Comparison of ENCODE assay signal across 12 cellular contexts in genomic region chr2:39492701-39493100, GRCh38. TPM values are rescaled to one million over a fixed set of nuclear protein-coding genes. Genes with fewer than 3 reads are reported as not detected.
DNase-seq lines count a peak whose midpoint lies in the region; ATAC-seq and TF ChIP-seq lines count a peak whose summit lies in the region.
"Had no signal": no experiment of that assay in that cellular context is flagged by ENCODE, and none has a peak within 500 bp of the region (broad histone marks: within the 10 kb centered on the region; RNA-seq: fewer than 3 reads in every experiment).

No MANE protein-coding gene starts in this region.

- in situ Hi-C loops in transverse colon (cut with MboI; ENCODE audit: low pct_ligation_motif_present in 1 of 4, low pct_unique_long_range_greater_than_20kb in 1 of 4, low sequenced_read_pairs in 3 of 4): no loop called here

- DNase-seq in heart left ventricle (no peak), left cardiac atrium (no peak), SK-N-MC (ENCODE audit: low read depth, low spot score) (no peak), transverse colon (no peak), superior temporal gyrus (ENCODE audit: extremely low spot score) (no peak)
- DNase-seq in CD4-positive, alpha-beta memory T cell: no peak
- DNase-seq: NCI-H1092 treated with DMSO at 0.1 percent for 48 hours, occipital lobe, tibial artery had no signal

- no peak for TF ChIP-seq EP300 in gastroesophageal sphincter (IDR thresholded peaks at IDR 0.05)
- TF ChIP-seq EP300 in transverse colon (IDR thresholded peaks at IDR 0.05; ENCODE audit: low read depth): no peak

- no peak for ATAC-seq in heart left ventricle
- ATAC-seq in left cardiac atrium: no peak
- ATAC-seq in gastroesophageal sphincter: no peak
- no peak for ATAC-seq in HG03025 (IDR thresholded peaks at IDR 0.05; ENCODE audit: low FRiP score, unreplicated experiment)

- H3K9ac ChIP-seq in SK-N-MC (ENCODE audit: insufficient read length): no peak overlapping the region

- H3K4me3 Mint-ChIP-seq in CD4-positive, alpha-beta memory T cell: no peak overlapping the region
- H3K4me3 Mint-ChIP-seq: T-cell had no signal

- H3K27me3 ChIP-seq in heart left ventricle (no peaks in the 10 kb centered on the region), gastroesophageal sphincter (no peaks in the 10 kb centered on the region), transverse colon (no peaks in the 10 kb centered on the region)
- no peaks in the 10 kb centered on the region for H3K27me3 ChIP-seq in CD4-positive, alpha-beta memory T cell (ENCODE audit: insufficient read depth, low read length)
- H3K27me3 ChIP-seq: tibial artery had no signal

- H3K9me3 ChIP-seq in heart left ventricle: no peaks in the 10 kb centered on the region
- H3K9me3 ChIP-seq in SK-N-MC (ENCODE audit: low read depth, low read length): no peaks in the 10 kb centered on the region
- H3K9me3 ChIP-seq in gastroesophageal sphincter: no peaks in the 10 kb centered on the region
- no peaks in the 10 kb centered on the region for H3K9me3 ChIP-seq in transverse colon
- no peaks in the 10 kb centered on the region for H3K9me3 ChIP-seq in CD4-positive, alpha-beta memory T cell (ENCODE audit: control insufficient read depth in 1 of 2, low read length in 2 of 2)
- H3K9me3 ChIP-seq: tibial artery had no signal

- H3K27ac Mint-ChIP-seq in CD4-positive, alpha-beta memory T cell: no peak overlapping the region
- H3K27ac Mint-ChIP-seq: T-cell had no signal

- H3K4me1 ChIP-seq in heart left ventricle (peaks cover 0 to 67% (median 25%) of the 10 kb centered on the region in 12 donors), gastroesophageal sphincter (peaks cover 0 to 27% (median 8%) of the 10 kb centered on the region in 3 donors), transverse colon (peaks cover 0 to 21% (median 7%) of the 10 kb centered on the region in 4 donors)
- no peaks in the 10 kb centered on the region for H3K4me1 ChIP-seq in CD4-positive, alpha-beta memory T cell (ENCODE audit: insufficient read depth, low read length)

- peaks cover 0 to 6% (median under 1%) of the 10 kb centered on the region in 8 donors for H3K9me3 Mint-ChIP-seq in CD4-positive, alpha-beta memory T cell
- H3K9me3 Mint-ChIP-seq: T-cell had no signal

- H3K27me3 Mint-ChIP-seq in CD4-positive, alpha-beta memory T cell: peaks cover 2 to 4% of the 10 kb centered on the region in 2 donors
- H3K27me3 Mint-ChIP-seq: T-cell had no signal

- H3K27ac ChIP-seq in heart left ventricle (peak overlapping the region; percentile 5 to 91 (median 60)), SK-N-MC (0 out of 2 replicates have a peak overlapping the region, but pooled peaks have one; percentile 11), gastroesophageal sphincter (peak overlapping the region; percentile 23 to 54 (median 45)), transverse colon (peak overlapping the region; percentile 33 to 70 (median 56))
- no peak overlapping the region for H3K27ac ChIP-seq in CD4-positive, alpha-beta memory T cell (ENCODE audit: low read depth, low read length)
- H3K27ac ChIP-seq: tibial artery had no signal

- H3K36me3 ChIP-seq in heart left ventricle: no peaks in the 10 kb centered on the region
- H3K36me3 ChIP-seq in SK-N-MC (ENCODE audit: insufficient read depth, low read length): no peaks in the 10 kb centered on the region
- no peaks in the 10 kb centered on the region for H3K36me3 ChIP-seq in gastroesophageal sphincter
- no peaks in the 10 kb centered on the region for H3K36me3 ChIP-seq in transverse colon
- no peaks in the 10 kb centered on the region for H3K36me3 ChIP-seq in CD4-positive, alpha-beta memory T cell (ENCODE audit: insufficient read depth, low read length)
- H3K36me3 ChIP-seq: tibial artery had no signal

- POLR2A ChIA-PET in CD4-positive, alpha-beta memory T cell (lab: Charles Lee; ENCODE audit: partially characterized antibody): no interaction called here

- H3K36me3 Mint-ChIP-seq in CD4-positive, alpha-beta memory T cell: peaks cover 0 to 4% of the 10 kb centered on the region in 2 donors

- intact Hi-C loops in heart left ventricle (cut with DNase I): loop anchor here in 2 of 10 donors (5.0 to 10.0 kb wide), 2 partner anchors 55 to 58 kb away; partner anchors contain the start of gene MAP4K3 (in 2 of the 2)
- intact Hi-C loops in left cardiac atrium (cut with DNase I): no loop called here
- intact Hi-C loops in transverse colon (cut with DNase I; ENCODE audit: low total_unique reads): no loop called here
- intact Hi-C loops in CD4-positive, alpha-beta memory T cell (cut with micrococcal nuclease): no loop called here

- CTCF ChIA-PET in CD4-positive, alpha-beta memory T cell (lab: Charles Lee; ENCODE audit: partially characterized antibody): no interaction called here

- peaks cover 0 to 4% (median 1%) of the 10 kb centered on the region in 4 donors for H3K4me1 Mint-ChIP-seq in CD4-positive, alpha-beta memory T cell

- no peak for TF ChIP-seq POLR2A in heart left ventricle (IDR thresholded peaks at IDR 0.05)
- TF ChIP-seq POLR2A in gastroesophageal sphincter (IDR thresholded peaks at IDR 0.05): no peak
- no peak for TF ChIP-seq POLR2A in transverse colon (IDR thresholded peaks at IDR 0.05)

- H3K4me3 ChIP-seq in heart left ventricle: peak overlapping the region in 1 of 12 donors; percentile 5
- H3K4me3 ChIP-seq in SK-N-MC: no peak overlapping the region
- H3K4me3 ChIP-seq in gastroesophageal sphincter: no peak overlapping the region
- no peak overlapping the region for H3K4me3 ChIP-seq in transverse colon
- no peak overlapping the region for H3K4me3 ChIP-seq in CD4-positive, alpha-beta memory T cell (ENCODE audit: low read length in 2 of 2)
- H3K4me3 ChIP-seq: tibial artery had no signal

- TF ChIP-seq CTCF in heart left ventricle (IDR thresholded peaks at IDR 0.05) (no peak), gastroesophageal sphincter (IDR thresholded peaks at IDR 0.05) (no peak), transverse colon (IDR thresholded peaks at IDR 0.05) (no peak)

RNA-seq across cellular contexts. Expression of gene MAP4K3, which starts 55.6 kb away (rescaled TPM):
- total RNA-seq in heart left ventricle (10 to 100 TPM; 26.2 to 45.4 (median 33.7) TPM), left cardiac atrium (10 to 100 TPM; 28.0 to 31.2 TPM), gastroesophageal sphincter (10 to 100 TPM; 49.4 to 89.0 (median 79.2) TPM), transverse colon (100 to 1,000 TPM in 2 of 4 donors, 10 to 100 TPM in 2; 42.6 to 131 (median 91.8) TPM)
- 10 to 100 TPM; 14.5 to 20.3 TPM for polyA plus RNA-seq in heart left ventricle
- 10 to 100 TPM; 16.1 to 18.1 TPM for total RNA-seq in CD4-positive, alpha-beta memory T cell
- 1 to 10 TPM; 1.7 to 2.6 TPM for polyA plus RNA-seq in CD4-positive, alpha-beta memory T cell
